Comparison of ENCODE assay signal across 19 cellular contexts in genomic region chr4:119690871-119691270, GRCh38.
DNase-seq lines count a peak whose midpoint lies in the region; TF ChIP-seq lines count a peak whose summit lies in the region.
"Had no signal": no experiment of that assay in that cellular context is flagged by ENCODE, and none has a peak within 500 bp of the region (broad histone marks: within the 10 kb centered on the region; RNA-seq: fewer than 3 reads in every experiment).

No MANE protein-coding gene starts in this region.

- H3K36me3 ChIP-seq in HEK293 (ENCODE audit: control insufficient read depth in 2 of 2, insufficient read depth in 1 of 2, low read length in 2 of 2) = no peaks in the 10 kb centered on the region
- H3K36me3 ChIP-seq in thyroid gland = no peaks in the 10 kb centered on the region
- H3K36me3 ChIP-seq: ovary had no signal

- WGBS in thyroid gland, 2 donors = 70 to 76% methylated on average over 1 of the region's 1 CpG

- DNase-seq in DMS53 (lab: John Stamatoyannopoulos, UW) (peak; percentile 84), RPMI8226 (peak; percentile 39), iris pigment epithelial cell (ENCODE audit: low read depth) (peak; percentile 21), thyroid gland (no peak), NCI-H2107 (lab: John Stamatoyannopoulos, UW) (no peak), iPS-NIHi7 (ENCODE audit: extremely low spot score) (no peak)
- DNase-seq: activated B cell treated with CpG ODN at 0.5 μM for 24 hours; activated CD4-positive, alpha-beta T cell treated with anti-CD3 and anti-CD28 coated beads, Interleukin-2, amount 50 U/mL, for 48 hours; activated CD8-positive, alpha-beta memory T cell treated with anti-CD3 and anti-CD28 coated beads, Interleukin-2, amount 50 U/mL, for 48 hours; GDM1; HCEC 1CT; natural killer cell; NCI-H1092; NCI-H187 treated with DMSO at 0.1 percent for 48 hours; ovary; stimulated activated CD4-positive, alpha-beta T cell treated with anti-CD3 and anti-CD28 coated beads, Interleukin-15, amount 100 ng/mL, for 24 hours; stimulated activated CD8-positive, alpha-beta memory T cell treated with anti-CD3 and anti-CD28 coated beads, Interleukin-4, amount 100 ng/mL, for 48 hours had no signal

- intact Hi-C loops in thyroid gland (cut with DNase I) = no loop called here

- H3K27me3 ChIP-seq in thyroid gland = no peaks in the 10 kb centered on the region
- H3K27me3 ChIP-seq: ovary had no signal

- CTCF ChIA-PET in HEK293 (lab: Yijun Ruan, JAX) = no interaction called here

- H3K27ac ChIP-seq in HEK293 (ENCODE audit: extremely low read depth, low read depth, low read length) (no peak overlapping the region), thyroid gland (no peak overlapping the region)
- H3K27ac ChIP-seq: KMS-11, ovary had no signal

- TF ChIP-seq CTCF in HEK293 (tag by site-specific recombination; IDR thresholded peaks at IDR 0.05) = no peak
- TF ChIP-seq CTCF in thyroid gland (IDR thresholded peaks at IDR 0.05) = no peak

- POLR2A ChIA-PET in HEK293 (lab: Yijun Ruan, JAX) = no interaction called here

- no peaks in the 10 kb centered on the region for H3K9me3 ChIP-seq in HEK293 (ENCODE audit: control insufficient read depth, insufficient read depth, low read depth, low read length)
- H3K9me3 ChIP-seq in thyroid gland = no peaks in the 10 kb centered on the region
- H3K9me3 ChIP-seq: ovary had no signal

- H3K4me3 ChIP-seq in HEK293 (ENCODE audit: low read depth, low read length) (no peak overlapping the region), thyroid gland (replicated peaks in 1 of 3) (no peak overlapping the region)
- H3K4me3 ChIP-seq: ovary had no signal

- H3K4me1 ChIP-seq in HEK293 (ENCODE audit: control insufficient read depth, insufficient read depth, low read length) = no peaks in the 10 kb centered on the region
- H3K4me1 ChIP-seq in thyroid gland = no peaks in the 10 kb centered on the region

- TF ChIP-seq POLR2A in thyroid gland (IDR thresholded peaks at IDR 0.05) = no peak

TF ChIP-seq in HEK293, 187 proteins besides CTCF, POLR2A, EP300 and RAD21:
- TF ChIP-seq TRIM28 (IDR thresholded peaks at IDR 0.05; ENCODE audit: borderline replicate concordance, low read length) (peak; percentile 96), ATF2 (tag by site-specific recombination; IDR thresholded peaks at IDR 0.05; ENCODE audit: low read depth) (no peak), ZNF747 (tag by site-specific recombination; IDR thresholded peaks at IDR 0.05) (no peak), ZNF792 (tag by site-specific recombination; IDR thresholded peaks at IDR 0.05) (no peak), SP2 (tag by site-specific recombination; IDR thresholded peaks at IDR 0.05) (no peak), ZNF391 (tag by site-specific recombination; IDR thresholded peaks at IDR 0.05; ENCODE audit: borderline replicate concordance, low read depth) (no peak), ZNF302 (tag by site-specific recombination; IDR thresholded peaks at IDR 0.05; ENCODE audit: low read depth) (no peak), SETDB1 (IDR thresholded peaks at IDR 0.05; ENCODE audit: insufficient read length, low read length) (peak; percentile 92), ZNF707 (tag by site-specific recombination; IDR thresholded peaks at IDR 0.05) (no peak), EGR2 (tag by site-specific recombination; IDR thresholded peaks at IDR 0.05; ENCODE audit: low read depth) (no peak), ZNF549 (tag by site-specific recombination; IDR thresholded peaks at IDR 0.05) (peak; percentile 61), ZNF626 (tag by site-specific recombination; IDR thresholded peaks at IDR 0.05) (peak; percentile 87)
TF ChIP-seq in HEK293: peak in this region for 4.

Comparison
In these comparisons a context has a peak if more than half of its experiments do, and no peak if none do; other contexts are left out.
1. DNase-seq: peak in DMS53 (single experiment), RPMI8226 (single experiment) and iris pigment epithelial cell (single experiment); none in thyroid gland (0 of 2), NCI-H2107 (single experiment) and iPS-NIHi7 (single experiment).